Comparison of ENCODE assay signal across 19 cellular contexts in genomic region chr9:698937-699336, GRCh38.
DNase-seq lines count a peak whose midpoint lies in the region; ATAC-seq and TF ChIP-seq lines count a peak whose summit lies in the region.
"Had no signal": no experiment of that assay in that cellular context is flagged by ENCODE, and none has a peak within 500 bp of the region (broad histone marks: within the 10 kb centered on the region; RNA-seq: fewer than 3 reads in every experiment).

No MANE protein-coding gene starts in this region.

- H3K4me3 ChIP-seq in RWPE2 (ENCODE audit: severe bottlenecking) (no peak overlapping the region), coronary artery (peak overlapping the region; percentile 3), transverse colon (no peak overlapping the region)
- H3K4me3 ChIP-seq: pancreas had no signal

- ATAC-seq in RWPE2 (ENCODE audit: low read depth) (no peak), GM18520 (IDR thresholded peaks at IDR 0.05; ENCODE audit: unreplicated experiment) (no peak), GM19467 (IDR thresholded peaks at IDR 0.05; ENCODE audit: unreplicated experiment) (no peak)
- ATAC-seq: activated naive CD8-positive, alpha-beta T cell treated with anti-CD3 and anti-CD28 coated beads, Interleukin-2, amount 50 U/mL, for 24 hours; CD8-positive, alpha-beta T cell; pancreas had no signal

- no peaks in the 10 kb centered on the region for H3K27me3 Mint-ChIP-seq in nephron progenitor cell (ENCODE audit: low read depth, poor library complexity)
- H3K27me3 Mint-ChIP-seq: activated naive CD8-positive, alpha-beta T cell treated with anti-CD3 and anti-CD28 coated beads, Interleukin-2, amount 50 U/mL, for 24 hours; stimulated activated naive CD8-positive, alpha-beta T cell treated with anti-CD3 and anti-CD28 coated beads, Interleukin-15, Interleukin-2, amounts not matched to agents 100 ng/mL and 50 ng/mL, for 24 hours had no signal

- H3K9me3 Mint-ChIP-seq in nephron progenitor cell: no peaks in the 10 kb centered on the region
- H3K9me3 Mint-ChIP-seq: activated CD4-positive, alpha-beta T cell treated with anti-CD3 and anti-CD28 coated beads, Interleukin-2, amount 10 ng/mL, durations not matched to agents 24 days and 14 days; activated naive CD8-positive, alpha-beta T cell treated with anti-CD3 and anti-CD28 coated beads, Interleukin-2, amount 50 U/mL, for 24 hours; CD8-positive, alpha-beta T cell; stimulated activated naive CD8-positive, alpha-beta T cell treated with anti-CD3 and anti-CD28 coated beads, Interleukin-15, Interleukin-2, amounts not matched to agents 100 ng/mL and 50 ng/mL, for 24 hours had no signal

- TF ChIP-seq CTCF in RWPE2 (IDR thresholded peaks at IDR 0.05; ENCODE audit: poor library complexity, severe bottlenecking) (no peak), coronary artery (IDR thresholded peaks at IDR 0.05) (no peak), nephron progenitor cell (IDR thresholded peaks at IDR 0.05) (no peak), transverse colon (IDR thresholded peaks at IDR 0.05) (no peak)

- H3K27ac ChIP-seq in RWPE2 (ENCODE audit: poor library complexity, severe bottlenecking) (peak overlapping the region; percentile 99), coronary artery (peak overlapping the region; percentile 85 to 94), transverse colon (peak overlapping the region; percentile 35 to 90 (median 84))
- H3K27ac ChIP-seq: pancreas had no signal

- TF ChIP-seq EP300 in transverse colon (IDR thresholded peaks at IDR 0.05; ENCODE audit: low read depth): no peak

- H3K27ac Mint-ChIP-seq in nephron progenitor cell: peak overlapping the region; percentile 16
- H3K27ac Mint-ChIP-seq: activated CD4-positive, alpha-beta T cell treated with anti-CD3 and anti-CD28 coated beads, Interleukin-2, amount 10 ng/mL, durations not matched to agents 24 days and 14 days; activated naive CD8-positive, alpha-beta T cell treated with anti-CD3 and anti-CD28 coated beads, Interleukin-2, amount 50 U/mL, for 24 hours; CD8-positive, alpha-beta T cell; stimulated activated naive CD8-positive, alpha-beta T cell treated with anti-CD3 and anti-CD28 coated beads, Interleukin-15, Interleukin-2, amounts not matched to agents 100 ng/mL and 50 ng/mL, for 24 hours had no signal

- DNase-seq in RWPE2 (ENCODE audit: low spot score) (no peak), coronary artery (ENCODE audit: low spot score) (no peak), nephron progenitor cell (no peak), transverse colon (no peak), DMS 273 treated with DMSO at 0.1 percent for 48 hours (lab: John Stamatoyannopoulos, UW) (no peak)
- DNase-seq: activated CD4-positive, alpha-beta T cell treated with anti-CD3 and anti-CD28 coated beads, Interleukin-2, amount 10 ng/mL, durations not matched to agents 24 days and 14 days; activated effector memory CD4-positive, alpha-beta T cell treated with Interleukin-2 at 50 U/mL for 16 hours; activated naive CD8-positive, alpha-beta T cell treated with anti-CD3 and anti-CD28 coated beads, Interleukin-2, amount 50 U/mL, for 24 hours; CD8-positive, alpha-beta T cell; DMS79; effector CD8-positive, alpha-beta T cell; NCI-H1048; NCI-H2081; pancreas; SHP77; stimulated activated CD4-positive, alpha-beta T cell treated with anti-CD3 and anti-CD28 coated beads, Interleukin-2, amount 100 ng/mL, for 24 hours had no signal

- peaks cover 9% of the 10 kb centered on the region for H3K36me3 Mint-ChIP-seq in nephron progenitor cell (ENCODE audit: low read depth)
- H3K36me3 Mint-ChIP-seq: CD8-positive, alpha-beta T cell had no signal

- no peaks in the 10 kb centered on the region for H3K27me3 ChIP-seq in RWPE2 (ENCODE audit: insufficient read depth, poor library complexity, severe bottlenecking)
- no peaks in the 10 kb centered on the region for H3K27me3 ChIP-seq in transverse colon
- H3K27me3 ChIP-seq: pancreas had no signal

- H3K4me1 Mint-ChIP-seq in nephron progenitor cell: peaks cover 40% of the 10 kb centered on the region
- H3K4me1 Mint-ChIP-seq: activated CD4-positive, alpha-beta T cell treated with anti-CD3 and anti-CD28 coated beads, Interleukin-2, amount 10 ng/mL, durations not matched to agents 24 days and 14 days had no signal

- no peaks in the 10 kb centered on the region for H3K9me3 ChIP-seq in RWPE2 (ENCODE audit: severe bottlenecking)
- no peaks in the 10 kb centered on the region for H3K9me3 ChIP-seq in transverse colon
- H3K9me3 ChIP-seq: pancreas had no signal

- WGBS in transverse colon (ENCODE audit: low coverage in 1 of 2), 2 donors: 68 to 81% methylated on average over 3 to 6 of the region's 6 CpGs

- peaks cover 57% of the 10 kb centered on the region for H3K36me3 ChIP-seq in RWPE2 (ENCODE audit: low read depth)
- no peaks in the 10 kb centered on the region for H3K36me3 ChIP-seq in transverse colon
- H3K36me3 ChIP-seq: pancreas had no signal

- TF ChIP-seq POLR2A in transverse colon (IDR thresholded peaks at IDR 0.05): no peak

- peaks cover 45% of the 10 kb centered on the region for H3K4me1 ChIP-seq in RWPE2 (ENCODE audit: insufficient read depth, poor library complexity, severe bottlenecking)
- peaks cover 13 to 48% (median 24%) of the 10 kb centered on the region in 4 donors for H3K4me1 ChIP-seq in transverse colon

- in situ Hi-C loops in transverse colon (cut with MboI; ENCODE audit: low pct_ligation_motif_present in 1 of 4, low pct_unique_long_range_greater_than_20kb in 1 of 4, low sequenced_read_pairs in 3 of 4): no loop called here

- intact Hi-C loops in transverse colon (cut with DNase I; ENCODE audit: low total_unique reads): loop anchor here (10.0 kb wide), 1 partner anchor 74 kb away; no protein-coding TSS in a partner anchor

- no peak overlapping the region for H3K4me3 Mint-ChIP-seq in nephron progenitor cell
- H3K4me3 Mint-ChIP-seq: activated CD4-positive, alpha-beta T cell treated with anti-CD3 and anti-CD28 coated beads, Interleukin-2, amount 10 ng/mL, durations not matched to agents 24 days and 14 days; activated naive CD8-positive, alpha-beta T cell treated with anti-CD3 and anti-CD28 coated beads, Interleukin-2, amount 50 U/mL, for 24 hours; CD8-positive, alpha-beta T cell; stimulated activated naive CD8-positive, alpha-beta T cell treated with anti-CD3 and anti-CD28 coated beads, Interleukin-15, Interleukin-2, amounts not matched to agents 100 ng/mL and 50 ng/mL, for 24 hours had no signal
